1 cellular context compared by ENCODE assay signal in genomic region chr19:18353378-18354005, GRCh38.
TF ChIP-seq lines count a peak whose summit lies in the region.

No MANE protein-coding gene starts in this region.

TF ChIP-seq in Ishikawa, 13 proteins besides CTCF, POLR2A, EP300 and RAD21 (continued from another document):
- TF ChIP-seq REST (IDR thresholded peaks at IDR 0.05; ENCODE audit: low read depth), result no peak
